ENCODE assay signal across 8 cellular contexts in the genomic region with DNA sequence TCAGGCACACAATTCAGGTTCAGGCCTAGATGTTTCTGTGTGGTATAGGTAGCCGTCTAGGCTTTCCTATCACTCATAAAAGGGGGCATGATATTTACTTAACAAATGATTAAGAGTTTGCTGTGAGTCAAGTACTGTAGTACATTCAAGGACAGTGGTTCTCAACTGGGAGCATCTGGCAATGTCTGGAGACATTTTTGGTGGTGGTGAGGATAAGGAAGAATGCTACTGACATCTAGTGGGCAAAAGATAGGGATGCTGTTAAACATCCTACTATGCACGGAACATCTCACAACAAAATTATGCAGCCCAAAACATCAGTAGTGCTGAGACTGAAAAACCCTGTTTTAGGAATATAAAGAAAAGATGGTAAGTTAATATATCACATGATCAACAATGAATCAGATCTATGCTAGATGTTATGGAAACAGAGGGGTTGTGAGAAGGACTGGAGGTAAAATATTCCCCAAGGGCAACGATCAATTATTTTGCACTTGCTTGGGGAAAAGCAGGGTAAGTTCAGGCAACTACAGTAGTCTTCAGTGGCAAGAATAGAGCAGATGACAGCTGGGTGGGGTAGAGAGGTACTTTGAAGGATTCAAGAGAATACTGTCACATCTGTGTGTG. TPM values are rescaled to one million over a fixed set of nuclear protein-coding genes. Genes with fewer than 3 reads are reported as not detected.
DNase-seq lines count a peak whose midpoint lies in the region; ATAC-seq, FAIRE-seq and TF ChIP-seq lines count a peak whose summit lies in the region.

No MANE protein-coding gene starts in this region.

- POLR2A ChIA-PET in Panc1 (lab: Charles Lee), result no interaction called here

- 67 to 73% (median 72%) methylated on average over 3 of the region's 3 CpGs for WGBS in small intestine, 3 donors

- in situ Hi-C loops in Panc1 (cut with HindIII; ENCODE audit: low pct_unique_long_range_greater_than_20kb, low sequenced_read_pairs), result no loop called here

- H3K36me3 ChIP-seq in Panc1 (ENCODE audit: control insufficient read depth, insufficient read depth, low read length) (peaks cover 59% of the 10 kb centered on the region), small intestine (ENCODE audit: control insufficient read depth in 2 of 2, insufficient read depth in 2 of 2, low read length in 2 of 2) (peaks cover 9 to 26% of the 10 kb centered on the region in 2 donors)

- DNase-seq in AG08395 (ENCODE audit: low spot score) (peak; percentile 47), Panc1 (ENCODE audit: low read depth, low spot score) (peak; percentile 13), epithelial cell of esophagus (ENCODE audit: low read depth) (peak; percentile 56), small intestine (peak; percentile 15), middle frontal gyrus (ENCODE audit: extremely low spot score, low spot score) (no peak), NCI-H526 treated with DMSO at 0.1 percent for 48 hours (lab: John Stamatoyannopoulos, UW) (no peak)

- no peaks in the 10 kb centered on the region for H3K9me3 ChIP-seq in Panc1 (ENCODE audit: control insufficient read depth, insufficient read depth, low read depth, low read length)
- no peaks in the 10 kb centered on the region for H3K9me3 ChIP-seq in small intestine (ENCODE audit: control insufficient read depth, low read depth)

- intact Hi-C loops in Panc1 (cut with micrococcal nuclease; ENCODE audit: unreplicated experiment), result no loop called here

- no peak overlapping the region for H3K27ac ChIP-seq in Panc1 (ENCODE audit: low read length)
- H3K27ac ChIP-seq in small intestine (ENCODE audit: low read depth in 1 of 2, low read length in 1 of 2), result no peak overlapping the region

- CTCF ChIA-PET in Panc1 (lab: Charles Lee), result no interaction called here

- no TSS peak for BruUV-seq in Panc1 (replicated peaks; lab: Mats Ljungman, UMichigan)

- no peak for FAIRE-seq in small intestine (lab: Jason Lieb, UNC)

- TF ChIP-seq CTCF in GM12872 (IDR thresholded peaks at IDR 0.05; ENCODE audit: insufficient read depth, low read depth, low read length) (peak; percentile 55), Panc1 (IDR thresholded peaks at IDR 0.05) (peak; percentile 71), epithelial cell of esophagus (IDR thresholded peaks at IDR 0.05; ENCODE audit: insufficient read depth, low read depth, low read length, missing control alignments) (peak; percentile 65)

- H3K4me3 ChIP-seq in Panc1 (ENCODE audit: low read depth in 2 of 2, low read length in 2 of 2) (no peak overlapping the region), epithelial cell of esophagus (ENCODE audit: low read length) (no peak overlapping the region), small intestine (ENCODE audit: low read depth in 1 of 2, low read length in 2 of 2) (no peak overlapping the region)

- H3K27me3 ChIP-seq in Panc1 (ENCODE audit: control insufficient read depth, insufficient read depth, low read length) (no peaks in the 10 kb centered on the region), small intestine (ENCODE audit: control insufficient read depth in 2 of 2, insufficient read depth in 2 of 2, low read length in 2 of 2) (no peaks in the 10 kb centered on the region)

- H3K4me1 ChIP-seq in Panc1 (ENCODE audit: control insufficient read depth, insufficient read depth, low read length) (peaks cover 21% of the 10 kb centered on the region), small intestine (ENCODE audit: control insufficient read depth in 2 of 2, insufficient read depth in 1 of 2, low read depth in 1 of 2, low read length in 1 of 2) (peaks cover 0 to 9% of the 10 kb centered on the region in 2 donors)

- ATAC-seq in Panc1, result peak; percentile 67; the same call in 1 of the 2 replicates
- ATAC-seq in HG03521 (IDR thresholded peaks at IDR 0.05; ENCODE audit: unreplicated experiment), result no peak

RNA-seq across cellular contexts. Expression of a gene that starts 4.9 kb away (rescaled TPM):
- 50.3 TPM for total RNA-seq in Panc1 (2021; ENCODE audit: unreplicated experiment)
- 29.8 TPM for polyA plus RNA-seq in Panc1 (2012; ENCODE audit: insufficient read length)
- 10 to 100 TPM; 31.0 to 60.8 (median 43.2) TPM for polyA plus RNA-seq in small intestine

RNA-seq across cellular contexts. Expression of a gene that starts 35.1 kb away (rescaled TPM):
- total RNA-seq in Panc1 (2021; ENCODE audit: unreplicated experiment), result 33.7 TPM
- 19.1 TPM for polyA plus RNA-seq in Panc1 (2012; ENCODE audit: insufficient read length)
- 10 to 100 TPM in 2 of 3 donors, 1 to 10 TPM in 1; 8.8 to 62.6 (median 52.4) TPM for polyA plus RNA-seq in small intestine

Comparison
In these comparisons a context has a peak if more than half of its experiments do, and no peak if none do; other contexts are left out.
1. DNase-seq: peak in AG08395 (single experiment), Panc1 (single experiment), epithelial cell of esophagus (single experiment) and small intestine (single experiment); none in middle frontal gyrus (single experiment) and NCI-H526 treated with DMSO at 0.1 percent for 48 hours (single experiment).
2. Peak in every context shown above with its lines, with median percentiles within 50 percentile points of each other: CTCF ChIP-seq.